12 cellular contexts compared by ENCODE assay signal in genomic region chr19:10617409-10618121, GRCh38. TPM values are rescaled to one million over a fixed set of nuclear protein-coding genes. Genes with fewer than 3 reads are reported as not detected.
DNase-seq lines count a peak whose midpoint lies in the region; ATAC-seq and TF ChIP-seq lines count a peak whose summit lies in the region.
"Had no signal": no experiment of that assay in that cellular context is flagged by ENCODE, and none has a peak within 500 bp of the region (broad histone marks: within the 10 kb centered on the region; RNA-seq: fewer than 3 reads in every experiment).

No MANE protein-coding gene starts in this region.

- no peaks in the 10 kb centered on the region for H3K9me3 ChIP-seq in GM23248 (ENCODE audit: low read depth)

- intact Hi-C loops in activated CD8-positive, alpha-beta T cell treated with anti-CD3 and anti-CD28 coated beads for 36 hours (cut with micrococcal nuclease), result no loop called here

- H3K4me3 ChIP-seq in GM23248, result no peak overlapping the region

- H2AFZ ChIP-seq in GM23248, result no peak overlapping the region; the same call in 1 of the 2 replicates

- H3K4me1 ChIP-seq in GM23248 (ENCODE audit: insufficient read depth) (peaks cover 13% of the 10 kb centered on the region), foreskin keratinocyte (peaks cover 17% of the 10 kb centered on the region)

- H3K4me1 Mint-ChIP-seq in activated CD8-positive, alpha-beta T cell treated with anti-CD3 and anti-CD28 coated beads for 36 hours (ENCODE audit: low read depth), result peaks cover 49% of the 10 kb centered on the region
- peaks cover 42% of the 10 kb centered on the region for H3K4me1 Mint-ChIP-seq in stimulated activated effector memory CD8-positive, alpha-beta T cell treated with anti-CD3 and anti-CD28 coated beads, Interleukin-12 subunit alpha, Interleukin-12 subunit beta, amount 100 ng/mL, for 72 hours

- no peaks in the 10 kb centered on the region for H3K9me3 Mint-ChIP-seq in activated CD8-positive, alpha-beta T cell treated with anti-CD3 and anti-CD28 coated beads for 36 hours
- H3K9me3 Mint-ChIP-seq in stimulated activated effector memory CD8-positive, alpha-beta T cell treated with anti-CD3 and anti-CD28 coated beads, Interleukin-12 subunit alpha, Interleukin-12 subunit beta, amount 100 ng/mL, for 72 hours, result no peaks in the 10 kb centered on the region

- H3K36me3 Mint-ChIP-seq in activated CD8-positive, alpha-beta T cell treated with anti-CD3 and anti-CD28 coated beads for 36 hours (ENCODE audit: low read depth), result peaks cover 25% of the 10 kb centered on the region
- H3K36me3 Mint-ChIP-seq in stimulated activated effector memory CD8-positive, alpha-beta T cell treated with anti-CD3 and anti-CD28 coated beads, Interleukin-12 subunit alpha, Interleukin-12 subunit beta, amount 100 ng/mL, for 72 hours, result peaks cover 62% of the 10 kb centered on the region

- H3K27ac ChIP-seq in GM23248 (0 out of 2 replicates have a peak overlapping the region, but pooled peaks have one; percentile 34), foreskin keratinocyte (peak overlapping the region; percentile 80)

- POLR2A ChIA-PET in activated CD8-positive, alpha-beta T cell treated with anti-CD3 and anti-CD28 coated beads for 36 hours (lab: Charles Lee), result interaction anchor here (1.2 to 1.4 kb wide), 2 partner anchors 13 to 213 kb away, joined by 3 to 4 read pairs; no protein-coding TSS in a partner anchor
- POLR2A ChIA-PET in GM10248 (lab: Yijun Ruan, JAX), result no interaction called here

- ATAC-seq in activated CD8-positive, alpha-beta T cell treated with anti-CD3 and anti-CD28 coated beads for 36 hours, result no peak
- ATAC-seq in foreskin keratinocyte (peak; percentile 88), GM19351 (IDR thresholded peaks at IDR 0.05; ENCODE audit: unreplicated experiment) (no peak)
- ATAC-seq in stimulated activated effector memory CD8-positive, alpha-beta T cell treated with anti-CD3 and anti-CD28 coated beads, Interleukin-12 subunit alpha, Interleukin-12 subunit beta, amount 100 ng/mL, for 72 hours, result no peak
- ATAC-seq: activated CD4-positive, CD25-positive, alpha-beta regulatory T cell treated with anti-CD3 and anti-CD28 coated beads, Interleukin-2, amount 50 U/mL, for 24 hours had no signal

- no peaks in the 10 kb centered on the region for H3K36me3 ChIP-seq in GM23248 (ENCODE audit: low read depth)

- CTCF ChIA-PET in activated CD8-positive, alpha-beta T cell treated with anti-CD3 and anti-CD28 coated beads for 36 hours (lab: Charles Lee), result interaction anchor here (4.9 to 6.8 kb wide), 2 partner anchors 27 to 36 kb away, joined by 30 to 31 read pairs; no protein-coding TSS in a partner anchor
- CTCF ChIA-PET in GM10248 (lab: Yijun Ruan, JAX), result interaction anchor here (1.1 to 1.8 kb wide), 3 partner anchors 36 to 134 kb away, joined by 3 to 6 read pairs (median 6); no protein-coding TSS in a partner anchor

- no peak for TF ChIP-seq CTCF in activated CD8-positive, alpha-beta T cell treated with anti-CD3 and anti-CD28 coated beads for 36 hours (IDR thresholded peaks at IDR 0.05)
- TF ChIP-seq CTCF in foreskin keratinocyte (conservative IDR thresholded peaks at IDR 0.05) (no peak), GM10248 (IDR thresholded peaks at IDR 0.05; ENCODE audit: control extremely low read depth, extremely low read depth, low read depth, missing control alignments) (no peak)

- no peaks in the 10 kb centered on the region for H4K20me1 ChIP-seq in GM23248 (ENCODE audit: insufficient read depth)

- H3K27me3 ChIP-seq in GM23248 (replicated peaks; ENCODE audit: insufficient read depth), result no peaks in the 10 kb centered on the region
- H3K27me3 ChIP-seq in foreskin keratinocyte, result no peaks in the 10 kb centered on the region

- H3K4me2 ChIP-seq in GM23248 (ENCODE audit: unreplicated experiment), result no peak overlapping the region

- H3K9me2 ChIP-seq in GM23248 (ENCODE audit: insufficient read depth), result no peaks in the 10 kb centered on the region

- no peaks in the 10 kb centered on the region for H3K79me2 ChIP-seq in GM23248 (ENCODE audit: insufficient read depth)

- no peaks in the 10 kb centered on the region for H3K27me3 Mint-ChIP-seq in activated CD8-positive, alpha-beta T cell treated with anti-CD3 and anti-CD28 coated beads for 36 hours

- no peak overlapping the region for H3K4me3 Mint-ChIP-seq in activated CD8-positive, alpha-beta T cell treated with anti-CD3 and anti-CD28 coated beads for 36 hours
- H3K4me3 Mint-ChIP-seq in stimulated activated effector memory CD8-positive, alpha-beta T cell treated with anti-CD3 and anti-CD28 coated beads, Interleukin-12 subunit alpha, Interleukin-12 subunit beta, amount 100 ng/mL, for 72 hours, result no peak overlapping the region

- H3F3A ChIP-seq in GM23248 (ENCODE audit: insufficient read depth), result peaks cover 4% of the 10 kb centered on the region; the same call in 1 of the 2 replicates

- H3K9ac ChIP-seq in GM23248, result no peak overlapping the region

- 89 to 91% methylated on average over 15 of the region's 15 CpGs for WGBS in GM23248 (ENCODE audit: low coverage in 1 of 2, low lambda C conversion rate in 2 of 2, missing lambda C conversion rate in 2 of 2), 2 experiments

- peak; percentile 54 for DNase-seq in GM23248
- no peak for DNase-seq in activated CD8-positive, alpha-beta T cell treated with anti-CD3 and anti-CD28 coated beads for 36 hours
- peak; percentile 94 to 98 for DNase-seq in foreskin keratinocyte
- no peak for DNase-seq in stimulated activated effector memory CD8-positive, alpha-beta T cell treated with anti-CD3 and anti-CD28 coated beads, Interleukin-12 subunit alpha, Interleukin-12 subunit beta, amount 100 ng/mL, for 72 hours (ENCODE audit: low spot score in 2 of 2)
- no peak for DNase-seq in GM10248 (ENCODE audit: extremely low spot score)
- DNase-seq in SHP77 treated with DMSO at 0.1 percent for 48 hours (lab: John Stamatoyannopoulos, UW), result no peak
- no peak for DNase-seq in inferior parietal cortex (ENCODE audit: extremely low spot score)
- DNase-seq: substantia nigra had no signal

- in situ Hi-C loops in GM23248 (cut with MboI), result no loop called here

- peak overlapping the region; percentile 47 for H3K27ac Mint-ChIP-seq in activated CD8-positive, alpha-beta T cell treated with anti-CD3 and anti-CD28 coated beads for 36 hours
- H3K27ac Mint-ChIP-seq in stimulated activated effector memory CD8-positive, alpha-beta T cell treated with anti-CD3 and anti-CD28 coated beads, Interleukin-12 subunit alpha, Interleukin-12 subunit beta, amount 100 ng/mL, for 72 hours, result peak overlapping the region; percentile 74

RNA-seq across cellular contexts. Expression of gene SLC44A2, which starts 7.8 kb away (rescaled TPM):
- total RNA-seq in GM23248 (2014; rRNA removed; shearing (Covaris generic)), result 17.4 and 41.1 TPM in 2 replicates
- polyA plus RNA-seq in GM23248 (2016; fragmentation: Nextera tagmentation; extraction: Ambion mirVana) (44.5 and 48.6 TPM in 2 replicates), foreskin keratinocyte (130 and 138 TPM in 2 replicates)
- total RNA-seq in activated CD8-positive, alpha-beta T cell treated with anti-CD3 and anti-CD28 coated beads for 36 hours, result 10 to 100 TPM; 66.0 to 71.4 TPM
- total RNA-seq in foreskin keratinocyte, result 136 and 141 TPM in 2 replicates

RNA-seq across cellular contexts. Expression of gene AP1M2, which starts 30.5 kb away (rescaled TPM):
- total RNA-seq in GM23248 (2014; rRNA removed; shearing (Covaris generic)), result not detected in 2 replicates
- not detected in 2 replicates for polyA plus RNA-seq in GM23248 (2016; fragmentation: Nextera tagmentation; extraction: Ambion mirVana)
- not detected for total RNA-seq in activated CD8-positive, alpha-beta T cell treated with anti-CD3 and anti-CD28 coated beads for 36 hours
- total RNA-seq in foreskin keratinocyte, result 86.6 and 117 TPM in 2 replicates
- polyA plus RNA-seq in foreskin keratinocyte, result 99.1 and 112 TPM in 2 replicates
- total RNA-seq: endothelial cell of umbilical vein, pulmonary artery endothelial cell had no signal

RNA-seq across cellular contexts. Expression of gene ILF3, which starts 36.6 kb away (rescaled TPM):
- total RNA-seq in GM23248 (2014; rRNA removed; shearing (Covaris generic)), result 75.5 and 93.2 TPM in 2 replicates
- polyA plus RNA-seq in GM23248 (2016; fragmentation: Nextera tagmentation; extraction: Ambion mirVana) (80.1 and 81.6 TPM in 2 replicates), foreskin keratinocyte (137 and 162 TPM in 2 replicates)
- total RNA-seq in activated CD8-positive, alpha-beta T cell treated with anti-CD3 and anti-CD28 coated beads for 36 hours, result 100 to 1,000 TPM; 435 to 450 TPM
- 189 and 218 TPM in 2 replicates for total RNA-seq in foreskin keratinocyte

RNA-seq across cellular contexts. Expression of gene CDKN2D, which starts 48.8 kb away (rescaled TPM):
- total RNA-seq in GM23248 (2014; rRNA removed; shearing (Covaris generic)), result 7.8 and 8.5 TPM in 2 replicates
- polyA plus RNA-seq in GM23248 (2016; fragmentation: Nextera tagmentation; extraction: Ambion mirVana) (10.7 and 11.7 TPM in 2 replicates), foreskin keratinocyte (8.2 and 10.1 TPM in 2 replicates)
- 10 to 100 TPM; 62.1 to 67.1 TPM for total RNA-seq in activated CD8-positive, alpha-beta T cell treated with anti-CD3 and anti-CD28 coated beads for 36 hours
- total RNA-seq in foreskin keratinocyte, result 6.3 and 6.8 TPM in 2 replicates

RNA-seq across cellular contexts. Expression of gene KRI1, which starts 51.8 kb away (rescaled TPM):
- total RNA-seq in GM23248 (2014; rRNA removed; shearing (Covaris generic)), result 10.5 and 11.3 TPM in 2 replicates
- polyA plus RNA-seq in GM23248 (2016; fragmentation: Nextera tagmentation; extraction: Ambion mirVana), result 14.9 and 15.1 TPM in 2 replicates
- total RNA-seq in activated CD8-positive, alpha-beta T cell treated with anti-CD3 and anti-CD28 coated beads for 36 hours, result 10 to 100 TPM; 50.0 to 58.3 TPM
- total RNA-seq in foreskin keratinocyte, result 19.7 TPM in 2 replicates
- 20.0 and 20.1 TPM in 2 replicates for polyA plus RNA-seq in foreskin keratinocyte

Comparison
In these comparisons a context has a peak if more than half of its experiments do, and no peak if none do; other contexts are left out.
1. DNase-seq: peak in GM23248 (single experiment) and foreskin keratinocyte (2 of 2); none in activated CD8-positive, alpha-beta T cell treated with anti-CD3 and anti-CD28 coated beads for 36 hours (single experiment), stimulated activated effector memory CD8-positive, alpha-beta T cell treated with anti-CD3 and anti-CD28 coated beads, Interleukin-12 subunit alpha, Interleukin-12 subunit beta, amount 100 ng/mL, for 72 hours (0 of 2), GM10248 (single experiment), SHP77 treated with DMSO at 0.1 percent for 48 hours (single experiment) and inferior parietal cortex (single experiment).
2. RNA of gene AP1M2, which starts 30.5 kb away (total RNA-seq): 86.6 to 117 TPM in foreskin keratinocyte; not detected in GM23248 and not detected in activated CD8-positive, alpha-beta T cell treated with anti-CD3 and anti-CD28 coated beads for 36 hours; every median in the first group is over 10 times any median in the second.